8 cellular contexts compared by ENCODE assay signal in genomic region chr2:118186858-118187254, GRCh38.
DNase-seq lines count a peak whose midpoint lies in the region; ATAC-seq and TF ChIP-seq lines count a peak whose summit lies in the region.

No MANE protein-coding gene starts in this region.

- TF ChIP-seq CTCF in lower lobe of right lung (IDR thresholded peaks at IDR 0.05): no peak

- peak overlapping the region; percentile 94 for H3K9ac ChIP-seq in adipocyte (ENCODE audit: low read length)

- H3K27me3 ChIP-seq in adipocyte (replicated peaks; ENCODE audit: control insufficient read depth, insufficient read depth, low read length) (peaks cover 5% of the 10 kb centered on the region), lower lobe of right lung (ENCODE audit: low read depth) (no peaks in the 10 kb centered on the region), thymus (ENCODE audit: control insufficient read depth, insufficient read depth) (no peaks in the 10 kb centered on the region)

- H3K4me3 ChIP-seq in adipocyte (ENCODE audit: low read length): peak overlapping the region; percentile 90
- peak overlapping the region; percentile 79 for H3K4me3 ChIP-seq in lower lobe of right lung
- H3K4me3 ChIP-seq in thymus (ENCODE audit: low read length): peak overlapping the region; percentile 82

- H3K27me3 Mint-ChIP-seq in activated T-cell treated with anti-CD3 and anti-CD28 coated beads, Interleukin-2, amount 50 U/mL, for 24 hours: no peaks in the 10 kb centered on the region

- peaks cover 19% of the 10 kb centered on the region for H3K4me1 Mint-ChIP-seq in activated T-cell treated with anti-CD3 and anti-CD28 coated beads, Interleukin-2, amount 50 U/mL, for 24 hours (ENCODE audit: low read depth)

- H3K36me3 ChIP-seq in adipocyte (ENCODE audit: control insufficient read depth, insufficient read depth, low read length, severe bottlenecking) (no peaks in the 10 kb centered on the region), lower lobe of right lung (no peaks in the 10 kb centered on the region), thymus (ENCODE audit: control insufficient read depth, insufficient read depth) (no peaks in the 10 kb centered on the region)

- peaks cover 3% of the 10 kb centered on the region for H3K4me1 ChIP-seq in adipocyte (ENCODE audit: control insufficient read depth, insufficient read depth, low read length)
- peaks cover 14% of the 10 kb centered on the region for H3K4me1 ChIP-seq in lower lobe of right lung
- peaks cover 7% of the 10 kb centered on the region for H3K4me1 ChIP-seq in thymus (ENCODE audit: control insufficient read depth, insufficient read depth, low read length)

- H3K9me3 ChIP-seq in adipocyte (ENCODE audit: control insufficient read depth, low read length) (no peaks in the 10 kb centered on the region), lower lobe of right lung (no peaks in the 10 kb centered on the region), thymus (ENCODE audit: control insufficient read depth) (no peaks in the 10 kb centered on the region)

- ATAC-seq in lower lobe of right lung: no peak

- H3K27ac ChIP-seq in lower lobe of right lung: peak overlapping the region; percentile 79
- no peak overlapping the region for H3K27ac ChIP-seq in thymus (ENCODE audit: low read depth)

- H3K4me3 Mint-ChIP-seq in activated T-cell treated with anti-CD3 and anti-CD28 coated beads, Interleukin-2, amount 50 U/mL, for 24 hours: peak overlapping the region; percentile 86

- intact Hi-C loops in lower lobe of right lung (cut with DNase I): no loop called here

- H3K9me3 Mint-ChIP-seq in activated T-cell treated with anti-CD3 and anti-CD28 coated beads, Interleukin-2, amount 50 U/mL, for 24 hours: no peaks in the 10 kb centered on the region

- DNase-seq in activated T-cell treated with anti-CD3 and anti-CD28 coated beads, Interleukin-2, amount 50 U/mL, for 24 hours: no peak
- no peak for DNase-seq in activated T-cell treated with anti-CD3 and anti-CD28 coated beads for 4 hours
- no peak for DNase-seq in adipocyte (ENCODE audit: low read depth)
- no peak for DNase-seq in lower lobe of right lung
- DNase-seq in GM19240 (ENCODE audit: insufficient read length, low spot score): no peak
- DNase-seq in HUDEP-2 (lab: John Stamatoyannopoulos, UW; ENCODE audit: unreplicated experiment in 76 of 76): no peak
- DNase-seq in NCI-H69 (lab: John Stamatoyannopoulos, UW): no peak

- peaks cover 5% of the 10 kb centered on the region for H3K36me3 Mint-ChIP-seq in activated T-cell treated with anti-CD3 and anti-CD28 coated beads, Interleukin-2, amount 50 U/mL, for 24 hours (ENCODE audit: low read depth)

- H3K27ac Mint-ChIP-seq in activated T-cell treated with anti-CD3 and anti-CD28 coated beads, Interleukin-2, amount 50 U/mL, for 24 hours: peak overlapping the region; percentile 95

- 97% methylated on average over 5 of the region's 5 CpGs for whole genome bisulfite sequencing in thymus
